14 cellular contexts compared by ENCODE assay signal in genomic region chr2:134144651-134145050, GRCh38.
DNase-seq lines count a peak whose midpoint lies in the region; ATAC-seq, FAIRE-seq and TF ChIP-seq lines count a peak whose summit lies in the region.
"Had no signal": no experiment of that assay in that cellular context is flagged by ENCODE, and none has a peak within 500 bp of the region (broad histone marks: within the 10 kb centered on the region; RNA-seq: fewer than 3 reads in every experiment).

No MANE protein-coding gene starts in this region.

- no peak overlapping the region for H4K5ac ChIP-seq in IMR-90 (ENCODE audit: low read depth, low read length)

- peaks cover 82% of the 10 kb centered on the region for H3K4me1 ChIP-seq in CD4-positive, alpha-beta memory T cell (ENCODE audit: insufficient read depth, low read length)
- H3K4me1 ChIP-seq in IMR-90 (ENCODE audit: control insufficient read depth, insufficient read depth, low read length) (peaks cover 18% of the 10 kb centered on the region), astrocyte (ENCODE audit: insufficient read depth, low read length) (peaks cover 12% of the 10 kb centered on the region)

- H3K4me3 ChIP-seq in CD4-positive, alpha-beta memory T cell (ENCODE audit: low read length in 2 of 2): no peak overlapping the region
- H3K4me3 ChIP-seq in IMR-90 (ENCODE audit: insufficient read depth, low read depth, low read length) (no peak overlapping the region), astrocyte (ENCODE audit: insufficient read depth, low read depth, low read length) (no peak overlapping the region)

- CTCF ChIA-PET in CD4-positive, alpha-beta memory T cell (lab: Charles Lee; ENCODE audit: partially characterized antibody): interaction anchor here (1.6 kb wide), 1 partner anchor 10 kb away, joined by 4 read pairs; no protein-coding TSS in a partner anchor
- CTCF ChIA-PET in IMR-90 (lab: Yijun Ruan, JAX): no interaction called here

- H3K18ac ChIP-seq in IMR-90 (ENCODE audit: low read depth, low read length): no peak overlapping the region

- H3K4me2 ChIP-seq in IMR-90 (ENCODE audit: low read depth, low read length) (no peak overlapping the region), astrocyte (ENCODE audit: low read length) (no peak overlapping the region)

- peaks cover 69 to 94% (median 84%) of the 10 kb centered on the region in 4 donors for H3K4me1 Mint-ChIP-seq in CD4-positive, alpha-beta memory T cell
- H3K4me1 Mint-ChIP-seq in astrocyte (ENCODE audit: low read depth, unreplicated experiment): peaks cover 70% of the 10 kb centered on the region

- DNase-seq in CD4-positive, alpha-beta memory T cell: no peak
- DNase-seq in IMR-90 (no peak), astrocyte (ENCODE audit: low read depth) (peak; percentile 25), myocyte (ENCODE audit: low read depth) (peak; percentile 34), COLO829 (ENCODE audit: low spot score) (no peak), C1 segment of cervical spinal cord (lab: John Stamatoyannopoulos, UW) (no peak), medulla oblongata (ENCODE audit: extremely low spot score) (no peak)
- DNase-seq: CD4-positive, CD25-positive, alpha-beta regulatory T cell; NCI-H187; NCI-H226; NCI-H526 treated with DMSO at 0.1 percent for 48 hours; OCI-M1; SIG-M5 had no signal

- no peak overlapping the region for H3K23ac ChIP-seq in IMR-90 (ENCODE audit: low read depth, low read length)

- no peak overlapping the region for H2AK9ac ChIP-seq in IMR-90 (replicated peaks; ENCODE audit: low read depth, low read length, poor library complexity)

- TF ChIP-seq CTCF in IMR-90 (conservative IDR thresholded peaks at IDR 0.05; ENCODE audit: low read depth, low read length): no peak
- TF ChIP-seq CTCF in astrocyte (IDR thresholded peaks at IDR 0.05; ENCODE audit: insufficient read depth, low read depth, low read length): no peak

- FAIRE-seq in astrocyte (lab: Jason Lieb, UNC): no peak
- FAIRE-seq: D721Med had no signal

- no peak overlapping the region for H2BK5ac ChIP-seq in IMR-90 (ENCODE audit: low read depth, low read length, poor library complexity, severe bottlenecking)

- dilution Hi-C loops in IMR-90 (cut with HindIII; ENCODE audit: low sequenced_read_pairs, unreplicated experiment): no loop called here

- no peak overlapping the region for H3K56ac ChIP-seq in IMR-90 (ENCODE audit: extremely low read depth, insufficient read depth, low read length)

- no TSS peak for BruUV-seq in IMR-90 (replicated peaks; lab: Mats Ljungman, UMichigan)

- in situ Hi-C loops in IMR-90 (cut with MboI; ENCODE audit: low sequenced_read_pairs): no loop called here

- H3K27me3 ChIP-seq in CD4-positive, alpha-beta memory T cell (ENCODE audit: insufficient read depth, low read length): no peaks in the 10 kb centered on the region
- H3K27me3 ChIP-seq in IMR-90 (ENCODE audit: control insufficient read depth, insufficient read depth, low read length) (no peaks in the 10 kb centered on the region), astrocyte (ENCODE audit: insufficient read depth, low read length) (no peaks in the 10 kb centered on the region)

- 0 out of 2 replicates have a peak overlapping the region, but pooled peaks have one; percentile 25 for H3K4ac ChIP-seq in IMR-90 (ENCODE audit: low read depth, low read length)

- no peak overlapping the region for H4K8ac ChIP-seq in IMR-90 (ENCODE audit: low read depth in 2 of 2, low read length in 2 of 2)

- no peak overlapping the region for H3K27ac ChIP-seq in CD4-positive, alpha-beta memory T cell (ENCODE audit: low read depth, low read length)
- H3K27ac ChIP-seq in IMR-90 (ENCODE audit: insufficient read depth, low read length) (no peak overlapping the region), astrocyte (ENCODE audit: low read depth, low read length) (no peak overlapping the region)

- no peaks in the 10 kb centered on the region for H3K27me3 Mint-ChIP-seq in CD4-positive, alpha-beta memory T cell
- no peaks in the 10 kb centered on the region for H3K27me3 Mint-ChIP-seq in astrocyte (ENCODE audit: low read depth, unreplicated experiment)
- H3K27me3 Mint-ChIP-seq: CD4-positive, CD25-positive, alpha-beta regulatory T cell had no signal

- no peaks in the 10 kb centered on the region for H3K9me3 ChIP-seq in CD4-positive, alpha-beta memory T cell (ENCODE audit: control insufficient read depth in 1 of 2, low read length in 2 of 2)
- H3K9me3 ChIP-seq in IMR-90 (ENCODE audit: control insufficient read depth, insufficient read depth, low read length) (no peaks in the 10 kb centered on the region), astrocyte (ENCODE audit: insufficient read depth, low read depth, low read length) (no peaks in the 10 kb centered on the region)

- TF ChIP-seq POLR2A in IMR-90 (IDR thresholded peaks at IDR 0.05; ENCODE audit: low read depth, low read length): no peak

- no peaks in the 10 kb centered on the region for H3K36me3 ChIP-seq in CD4-positive, alpha-beta memory T cell (ENCODE audit: insufficient read depth, low read length)
- H3K36me3 ChIP-seq in IMR-90 (ENCODE audit: control insufficient read depth, insufficient read depth, low read length) (peaks cover 16% of the 10 kb centered on the region), astrocyte (ENCODE audit: insufficient read depth, low read length) (no peaks in the 10 kb centered on the region)

- H2AFZ ChIP-seq in IMR-90 (replicated peaks; ENCODE audit: low read length, poor library complexity) (no peak overlapping the region), astrocyte (ENCODE audit: low read depth, low read length) (no peak overlapping the region)

- POLR2A ChIA-PET in CD4-positive, alpha-beta memory T cell (lab: Charles Lee; ENCODE audit: partially characterized antibody): interaction anchor here (1.2 kb wide), 1 partner anchor 37 kb away, joined by 3 read pairs; no protein-coding TSS in a partner anchor
- POLR2A ChIA-PET in IMR-90 (lab: Charles Lee; ENCODE audit: unreplicated experiment): no interaction called here

- no peak for ATAC-seq in IMR-90 (ENCODE audit: low read depth)

- intact Hi-C loops in CD4-positive, alpha-beta memory T cell (cut with micrococcal nuclease): no loop called here
- intact Hi-C loops in IMR-90 (cut with micrococcal nuclease): no loop called here

- H2BK15ac ChIP-seq in IMR-90 (ENCODE audit: low read depth, low read length): no peak overlapping the region

- H3K4me3 Mint-ChIP-seq in CD4-positive, alpha-beta memory T cell: no peak overlapping the region
- H3K4me3 Mint-ChIP-seq in astrocyte (ENCODE audit: unreplicated experiment): no peak overlapping the region

- H3K27ac Mint-ChIP-seq in CD4-positive, alpha-beta memory T cell: peak overlapping the region in 5 of 7 donors; percentile 20 to 90 (median 65)
- no peak overlapping the region for H3K27ac Mint-ChIP-seq in astrocyte (ENCODE audit: unreplicated experiment)

- peaks cover 56% of the 10 kb centered on the region for H4K20me1 ChIP-seq in IMR-90 (ENCODE audit: insufficient read depth, low read length)
- no peaks in the 10 kb centered on the region for H4K20me1 ChIP-seq in astrocyte (ENCODE audit: insufficient read depth, low read length)

- H3K9ac ChIP-seq in IMR-90 (ENCODE audit: low read depth, low read length) (no peak overlapping the region), astrocyte (ENCODE audit: low read length) (no peak overlapping the region)

- peaks cover 34% of the 10 kb centered on the region for H3K79me2 ChIP-seq in astrocyte (ENCODE audit: insufficient read depth, low read length)

- H4K91ac ChIP-seq in IMR-90 (ENCODE audit: insufficient read depth, low read depth, low read length): no peak overlapping the region

- peaks cover 15 to 19% of the 10 kb centered on the region in 2 donors for H3K36me3 Mint-ChIP-seq in CD4-positive, alpha-beta memory T cell
- peaks cover 3% of the 10 kb centered on the region for H3K36me3 Mint-ChIP-seq in astrocyte (ENCODE audit: low read depth, unreplicated experiment)

- no peak overlapping the region for H2BK20ac ChIP-seq in IMR-90 (ENCODE audit: low read depth, low read length)

- peaks cover 27% of the 10 kb centered on the region for H3K9me1 ChIP-seq in IMR-90 (ENCODE audit: insufficient read depth, low read length)

- H2BK120ac ChIP-seq in IMR-90 (ENCODE audit: low read depth, low read length): no peak overlapping the region

- no peak overlapping the region for H3K14ac ChIP-seq in IMR-90 (replicated peaks; ENCODE audit: low read depth, low read length)

- H3K79me1 ChIP-seq in IMR-90 (ENCODE audit: low read depth in 1 of 2, low read length in 2 of 2): peaks cover 52 to 92% of the 10 kb centered on the region in 2 experiments

- no CpG with 5 or more reads among the region's 4 CpGs for WGBS in IMR-90 (ENCODE audit: extremely low coverage in 2 of 2, insufficient read length in 1 of 2), 2 experiments

- no peak overlapping the region for H2AK5ac ChIP-seq in IMR-90 (ENCODE audit: low read depth, low read length)

- H3K9me3 Mint-ChIP-seq in CD4-positive, alpha-beta memory T cell: no peaks in the 10 kb centered on the region
- no peaks in the 10 kb centered on the region for H3K9me3 Mint-ChIP-seq in astrocyte (ENCODE audit: unreplicated experiment)
- H3K9me3 Mint-ChIP-seq: CD4-positive, CD25-positive, alpha-beta regulatory T cell had no signal

- no peak for TF ChIP-seq RAD21 in IMR-90 (IDR thresholded peaks at IDR 0.05; ENCODE audit: low read length)

TF ChIP-seq in IMR-90, 13 proteins besides CTCF, POLR2A, EP300 and RAD21 (continues in another document):
- TF ChIP-seq BHLHE40 (IDR thresholded peaks at IDR 0.05; ENCODE audit: low read depth, low read length) (no peak), CHD1 (IDR thresholded peaks at IDR 0.05; ENCODE audit: low read depth, low read length) (no peak), MAZ (IDR thresholded peaks at IDR 0.05; ENCODE audit: borderline replicate concordance, low read depth, low read length) (no peak), ELK1 (IDR thresholded peaks at IDR 0.05; ENCODE audit: borderline replicate concordance, low read depth, low read length) (no peak), FOS (IDR thresholded peaks at IDR 0.05; ENCODE audit: low read depth, low read length) (no peak), USF2 (IDR thresholded peaks at IDR 0.05; ENCODE audit: low read depth, low read length) (no peak)

Comparison
In these comparisons a context has a peak if more than half of its experiments do, and no peak if none do; other contexts are left out.
1. DNase-seq: peak in astrocyte (single experiment) and myocyte (single experiment); none in CD4-positive, alpha-beta memory T cell (0 of 5), IMR-90 (single experiment), COLO829 (single experiment), C1 segment of cervical spinal cord (0 of 14) and medulla oblongata (single experiment).